8 cellular contexts compared by ENCODE assay signal in genomic region chr17:75514299-75515228, GRCh38. TPM values are rescaled to one million over a fixed set of nuclear protein-coding genes. Genes with fewer than 3 reads are reported as not detected.
DNase-seq lines count a peak whose midpoint lies in the region; ATAC-seq and TF ChIP-seq lines count a peak whose summit lies in the region.

No MANE protein-coding gene starts in this region.

- H3K36me3 ChIP-seq in gastroesophageal sphincter: peaks cover 0 to 21% of the 10 kb centered on the region in 2 donors
- no peaks in the 10 kb centered on the region for H3K36me3 ChIP-seq in prostate gland

- TF ChIP-seq POLR2A in gastroesophageal sphincter (IDR thresholded peaks at IDR 0.05) (no peak), prostate gland (IDR thresholded peaks at IDR 0.05) (no peak)

- H3K36me3 Mint-ChIP-seq in activated B cell treated with CpG ODN at 0.5 μM for 24 hours (ENCODE audit: low read depth): peaks cover 8% of the 10 kb centered on the region

- H3K4me1 ChIP-seq in gastroesophageal sphincter: peaks cover 0 to 78% (median 32%) of the 10 kb centered on the region in 3 donors
- H3K4me1 ChIP-seq in prostate gland (replicated peaks): peaks cover 7% of the 10 kb centered on the region

- no peaks in the 10 kb centered on the region for H3K9me3 Mint-ChIP-seq in activated B cell treated with CpG ODN at 0.5 μM for 24 hours

- CTCF ChIA-PET in activated B cell treated with CpG ODN at 0.5 μM for 24 hours (lab: Charles Lee): no interaction called here

- no peak for ATAC-seq in activated B cell treated with CpG ODN at 0.5 μM for 24 hours (ENCODE audit: low read depth)
- no peak for ATAC-seq in gastroesophageal sphincter
- no peak for ATAC-seq in GM21529 (IDR thresholded peaks at IDR 0.05; ENCODE audit: unreplicated experiment)

- intact Hi-C loops in activated B cell treated with CpG ODN at 0.5 μM for 24 hours (cut with micrococcal nuclease) (loop anchor here (1.0 to 5.0 kb wide), 3 partner anchors 10 to 242 kb away; partner anchors contain the start of gene MIF4GD), prostate gland (cut with DNase I) (loop anchor here (5.0 to 10.0 kb wide), 3 partner anchors 87 to 230 kb away; no protein-coding TSS in a partner anchor)

- no peak for TF ChIP-seq CTCF in activated B cell treated with CpG ODN at 0.5 μM for 24 hours (IDR thresholded peaks at IDR 0.05)
- no peak for TF ChIP-seq CTCF in gastroesophageal sphincter (IDR thresholded peaks at IDR 0.05)
- TF ChIP-seq CTCF in prostate gland (IDR thresholded peaks at IDR 0.05): peak in 1 of 4 experiments; percentile 8

- peaks cover 22% of the 10 kb centered on the region for H3K4me1 Mint-ChIP-seq in activated B cell treated with CpG ODN at 0.5 μM for 24 hours

- H3K27ac Mint-ChIP-seq in activated B cell treated with CpG ODN at 0.5 μM for 24 hours: no peak overlapping the region

- H3K4me3 ChIP-seq in gastroesophageal sphincter: peak overlapping the region; percentile 89 to 96
- H3K4me3 ChIP-seq in prostate gland: peak overlapping the region; percentile 82

- H3K27ac ChIP-seq in gastroesophageal sphincter (peak overlapping the region; percentile 72 to 98 (median 90)), prostate gland (peak overlapping the region; percentile 75 to 79)

- H3K27me3 ChIP-seq in gastroesophageal sphincter (no peaks in the 10 kb centered on the region), prostate gland (replicated peaks; ENCODE audit: insufficient read depth) (no peaks in the 10 kb centered on the region)

- POLR2A ChIA-PET in activated B cell treated with CpG ODN at 0.5 μM for 24 hours (lab: Charles Lee): interaction anchor here (0.6 kb wide), 1 partner anchor 99 kb away, joined by 4 read pairs; no protein-coding TSS in a partner anchor

- no peak for TF ChIP-seq EP300 in gastroesophageal sphincter (IDR thresholded peaks at IDR 0.05)

- no peaks in the 10 kb centered on the region for H3K9me3 ChIP-seq in gastroesophageal sphincter
- H3K9me3 ChIP-seq in prostate gland: no peaks in the 10 kb centered on the region

- 6% methylated on average over 2 of the region's 39 CpGs; no CpG with 5 or more reads in 1 of the 2 donors for WGBS in gastroesophageal sphincter (ENCODE audit: low coverage in 1 of 2), 2 donors
- 6% methylated on average over 17 of the region's 39 CpGs for WGBS in prostate gland

- no peaks in the 10 kb centered on the region for H3K27me3 Mint-ChIP-seq in activated B cell treated with CpG ODN at 0.5 μM for 24 hours

- peak overlapping the region; percentile 46 for H3K4me3 Mint-ChIP-seq in activated B cell treated with CpG ODN at 0.5 μM for 24 hours

- DNase-seq in DMS53 (lab: John Stamatoyannopoulos, UW): peak; percentile 56
- no peak for DNase-seq in DMS53 treated with DMSO at 0.1 percent for 48 hours (lab: John Stamatoyannopoulos, UW; ENCODE audit: unreplicated experiment)
- DNase-seq in activated B cell treated with CpG ODN at 0.5 μM for 24 hours: no peak
- peak; percentile 58 for DNase-seq in prostate gland (ENCODE audit: low spot score)
- no peak for DNase-seq in NCI-H1048 (lab: John Stamatoyannopoulos, UW)
- DNase-seq in SHP77 treated with DMSO at 0.1 percent for 48 hours (lab: John Stamatoyannopoulos, UW): no peak

RNA-seq across cellular contexts. Expression of gene CASKIN2, which starts 0.8 kb away (rescaled TPM):
- total RNA-seq in activated B cell treated with CpG ODN at 0.5 μM for 24 hours (1.2 and 1.4 TPM in 2 replicates), gastroesophageal sphincter (10 to 100 TPM; 13.7 to 46.0 (median 15.6) TPM), prostate gland (10 to 100 TPM; 16.0 to 35.8 TPM)

RNA-seq across cellular contexts. Expression of gene TSEN54, which starts 1.8 kb away (rescaled TPM):
- total RNA-seq in activated B cell treated with CpG ODN at 0.5 μM for 24 hours (21.0 and 24.9 TPM in 2 replicates), gastroesophageal sphincter (10 to 100 TPM; 15.8 to 26.5 (median 17.1) TPM), prostate gland (10 to 100 TPM; 45.9 to 56.2 TPM)

RNA-seq across cellular contexts. Expression of gene LLGL2, which starts 10.9 kb away (rescaled TPM):
- total RNA-seq in activated B cell treated with CpG ODN at 0.5 μM for 24 hours: 27.5 and 29.9 TPM in 2 replicates
- total RNA-seq in gastroesophageal sphincter: 1 to 10 TPM; 2.3 to 7.9 (median 5.8) TPM
- total RNA-seq in prostate gland: 10 to 100 TPM; 43.0 to 65.3 TPM

RNA-seq across cellular contexts. Expression of gene TMEM94, which starts 58.1 kb away (rescaled TPM):
- total RNA-seq in activated B cell treated with CpG ODN at 0.5 μM for 24 hours: 80.3 and 86.6 TPM in 2 replicates
- 10 to 100 TPM; 31.0 to 50.3 (median 42.8) TPM for total RNA-seq in gastroesophageal sphincter
- 100 to 1,000 TPM in 1 of 2 donors, 10 to 100 TPM in 1; 63.5 to 128 TPM for total RNA-seq in prostate gland

Comparison
In these comparisons a context has a peak if more than half of its experiments do, and no peak if none do; other contexts are left out.
1. DNase-seq: peak in DMS53 (single experiment) and prostate gland (single experiment); none in DMS53 treated with DMSO at 0.1 percent for 48 hours (single experiment), activated B cell treated with CpG ODN at 0.5 μM for 24 hours (single experiment), NCI-H1048 (single experiment) and SHP77 treated with DMSO at 0.1 percent for 48 hours (single experiment).